8 cellular contexts compared by ENCODE assay signal in the genomic region with DNA sequence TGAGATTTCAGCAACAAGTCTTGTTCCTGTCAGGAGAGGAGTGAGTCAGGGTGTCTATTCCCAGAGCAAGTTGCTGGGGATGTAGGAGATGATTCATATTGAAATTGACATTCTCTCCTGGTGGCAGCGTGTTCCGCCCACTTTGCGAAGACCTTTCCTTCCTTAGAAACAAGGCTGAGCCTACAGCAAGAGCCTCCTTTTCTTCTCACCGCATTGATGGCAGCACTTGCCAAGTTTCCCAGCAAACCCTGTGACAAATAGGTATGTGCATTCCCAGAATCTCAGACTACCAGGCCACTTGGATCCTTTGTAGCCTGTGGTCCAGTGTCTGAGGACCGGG.
DNase-seq lines count a peak whose midpoint lies in the region; ATAC-seq lines count a peak whose summit lies in the region.

No MANE protein-coding gene starts in this region.

- peak overlapping the region; percentile 88 for H3K27ac ChIP-seq in ACC112 (ENCODE audit: low read depth, low read length)
- peak overlapping the region; percentile 88 for H3K27ac ChIP-seq in muscle layer of duodenum (ENCODE audit: low read length)

- H3K79me2 ChIP-seq in ACC112 (ENCODE audit: control insufficient read depth, insufficient read depth, low read length, unreplicated experiment), result no peaks in the 10 kb centered on the region

- peak overlapping the region; percentile 1 for H2AFZ ChIP-seq in ACC112 (ENCODE audit: low read length, unreplicated experiment)

- H3K4me1 ChIP-seq in ACC112 (ENCODE audit: control insufficient read depth, insufficient read depth, low read length, unreplicated experiment) (peaks cover 39% of the 10 kb centered on the region), muscle layer of duodenum (ENCODE audit: control insufficient read depth in 1 of 2, insufficient read depth in 2 of 2, low read length in 2 of 2) (peaks cover 26 to 32% of the 10 kb centered on the region in 2 donors)

- H3K9me3 ChIP-seq in muscle layer of duodenum (ENCODE audit: control insufficient read depth in 1 of 2, low read length in 2 of 2), result no peaks in the 10 kb centered on the region

- ATAC-seq in GM21423 (IDR thresholded peaks at IDR 0.05; ENCODE audit: unreplicated experiment) (no peak), HG02973 (IDR thresholded peaks at IDR 0.05; ENCODE audit: unreplicated experiment) (no peak), GM21367 (IDR thresholded peaks at IDR 0.05; ENCODE audit: unreplicated experiment) (no peak)

- DNase-seq in HPDE6-E6E7 (ENCODE audit: extremely low spot score) (peak; percentile 79), dermis blood vessel endothelial cell (peak; percentile 79), cerebellar cortex (ENCODE audit: low spot score) (no peak)

- H3K36me3 ChIP-seq in ACC112 (ENCODE audit: insufficient read depth, low read length) (no peaks in the 10 kb centered on the region), muscle layer of duodenum (ENCODE audit: control insufficient read depth in 1 of 2, insufficient read depth in 2 of 2, low read length in 2 of 2) (no peaks in the 10 kb centered on the region)

- peak overlapping the region; percentile 51 for H3K4me3 ChIP-seq in ACC112 (ENCODE audit: low read depth, low read length)
- no peak overlapping the region for H3K4me3 ChIP-seq in muscle layer of duodenum (ENCODE audit: low read depth in 1 of 2, low read length in 2 of 2)

- H3K27me3 ChIP-seq in ACC112 (ENCODE audit: insufficient read depth, low read length) (no peaks in the 10 kb centered on the region), muscle layer of duodenum (ENCODE audit: low read depth, low read length) (no peaks in the 10 kb centered on the region)
